ENCODE assay signal across 10 cellular contexts in genomic region chr1:7679159-7679872, GRCh38.
DNase-seq lines count a peak whose midpoint lies in the region; TF ChIP-seq lines count a peak whose summit lies in the region.
"Had no signal": no experiment of that assay in that cellular context is flagged by ENCODE, and none has a peak within 500 bp of the region (broad histone marks: within the 10 kb centered on the region; RNA-seq: fewer than 3 reads in every experiment).

No MANE protein-coding gene starts in this region.

- no peaks in the 10 kb centered on the region for H3K9me3 Mint-ChIP-seq in activated T-cell treated with anti-CD3 and anti-CD28 coated beads, Interleukin-2, amount 50 U/mL, for 24 hours
- no peaks in the 10 kb centered on the region for H3K9me3 Mint-ChIP-seq in mesothelial cell of epicardium

- peak overlapping the region; percentile 76 for H3K4me3 Mint-ChIP-seq in activated T-cell treated with anti-CD3 and anti-CD28 coated beads, Interleukin-2, amount 50 U/mL, for 24 hours
- peak overlapping the region; percentile 71 for H3K4me3 Mint-ChIP-seq in mesothelial cell of epicardium

- H3K36me3 Mint-ChIP-seq in activated T-cell treated with anti-CD3 and anti-CD28 coated beads, Interleukin-2, amount 50 U/mL, for 24 hours (ENCODE audit: low read depth): no peaks in the 10 kb centered on the region
- no peaks in the 10 kb centered on the region for H3K36me3 Mint-ChIP-seq in mesothelial cell of epicardium

- no peak for DNase-seq in activated T-cell treated with anti-CD3 and anti-CD28 coated beads, Interleukin-2, amount 50 U/mL, for 24 hours
- no peak for DNase-seq in activated T-cell treated with anti-CD3 and anti-CD28 coated beads, Interleukin-2, amount 50 U/mL, for 48 hours
- DNase-seq in astrocyte of the cerebellum (ENCODE audit: low read depth) (no peak), mesothelial cell of epicardium (ENCODE audit: low spot score in 2 of 2, unreplicated experiment in 2 of 2) (no peak), substantia nigra (lab: John Stamatoyannopoulos, UW) (no peak), nucleus accumbens (lab: John Stamatoyannopoulos, UW) (no peak), T1000 (lab: John Stamatoyannopoulos, UW) (no peak), NCI-H1092 (lab: John Stamatoyannopoulos, UW) (no peak)
- DNase-seq: activated CD4-positive, alpha-beta T cell treated with anti-CD3 and anti-CD28 coated beads for 4 hours had no signal

- TF ChIP-seq CTCF in astrocyte of the cerebellum (IDR thresholded peaks at IDR 0.05; ENCODE audit: low read depth, low read length, missing control alignments): no peak
- no peak for TF ChIP-seq CTCF in mesothelial cell of epicardium (IDR thresholded peaks at IDR 0.05; ENCODE audit: unreplicated experiment)

- H3K27me3 Mint-ChIP-seq in activated T-cell treated with anti-CD3 and anti-CD28 coated beads, Interleukin-2, amount 50 U/mL, for 24 hours: no peaks in the 10 kb centered on the region
- H3K27me3 Mint-ChIP-seq in mesothelial cell of epicardium (ENCODE audit: low read depth): peaks cover 11% of the 10 kb centered on the region

- H3K4me1 Mint-ChIP-seq in activated T-cell treated with anti-CD3 and anti-CD28 coated beads, Interleukin-2, amount 50 U/mL, for 24 hours (ENCODE audit: low read depth): peaks cover 1% of the 10 kb centered on the region
- H3K4me1 Mint-ChIP-seq in mesothelial cell of epicardium: peaks cover 3% of the 10 kb centered on the region

- peak overlapping the region; percentile 54 for H3K4me3 ChIP-seq in astrocyte of the cerebellum (ENCODE audit: low read depth, low read length)

- H3K27ac ChIP-seq in substantia nigra (ENCODE audit: low read depth, low read length, poor library complexity, severe bottlenecking): peak overlapping the region; percentile 79
- H3K27ac ChIP-seq: thyroid gland had no signal

- no peak overlapping the region for H3K27ac Mint-ChIP-seq in activated T-cell treated with anti-CD3 and anti-CD28 coated beads, Interleukin-2, amount 50 U/mL, for 24 hours
- H3K27ac Mint-ChIP-seq in mesothelial cell of epicardium: no peak overlapping the region

- in situ Hi-C loops in astrocyte of the cerebellum (cut with HindIII; ENCODE audit: low sequenced_read_pairs): no loop called here
